ENCODE assay signal across 8 cellular contexts in the genomic region with DNA sequence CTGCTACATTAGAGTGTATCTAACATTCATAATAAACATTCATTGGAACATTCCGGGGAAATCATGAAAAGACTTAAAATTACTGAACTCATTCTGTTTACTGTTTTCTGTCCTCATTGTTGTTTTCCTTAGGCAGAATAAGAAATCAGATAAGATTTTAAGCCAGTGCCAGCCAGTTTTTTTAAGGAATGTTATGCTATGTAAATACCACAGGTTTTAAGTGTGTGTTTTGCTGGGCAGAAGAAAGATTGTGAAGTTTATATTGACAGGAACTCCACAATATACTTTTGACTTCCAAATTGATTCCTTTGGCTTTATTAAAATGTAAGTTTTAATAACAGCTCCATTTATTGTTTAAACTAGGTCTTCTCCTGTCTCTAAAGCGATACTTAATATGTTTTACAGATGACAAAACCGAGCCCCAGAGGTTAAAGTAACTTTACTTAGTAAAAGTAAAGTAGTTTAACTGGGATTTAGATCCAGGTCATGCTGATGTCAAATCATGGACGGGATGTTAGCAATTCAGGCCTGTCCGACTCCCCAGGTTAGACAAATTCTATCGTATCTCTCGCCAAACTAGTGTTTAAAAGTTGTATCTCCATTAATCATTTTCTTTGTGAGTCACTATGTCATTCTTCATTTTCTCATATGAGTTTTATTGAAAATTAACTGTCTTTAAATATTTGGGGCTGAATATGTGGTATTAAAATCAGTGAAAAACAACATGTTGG. TPM values are rescaled to one million over a fixed set of nuclear protein-coding genes. Genes with fewer than 3 reads are reported as not detected.
DNase-seq lines count a peak whose midpoint lies in the region; ATAC-seq and TF ChIP-seq lines count a peak whose summit lies in the region.

No MANE protein-coding gene starts in this region.

- no peak for TF ChIP-seq CTCF in RWPE1 (conservative IDR thresholded peaks at IDR 0.05; ENCODE audit: low read depth)

- ATAC-seq in stimulated activated effector memory CD8-positive, alpha-beta T cell treated with anti-CD3 and anti-CD28 coated beads, Interleukin-12 subunit alpha, Interleukin-12 subunit beta, amount 100 ng/mL, for 72 hours, result no peak

- DNase-seq in HT-29 (ENCODE audit: low spot score) (peak; percentile 31), GM19238 (ENCODE audit: insufficient read length, low spot score) (no peak), RWPE1 (ENCODE audit: low spot score) (no peak), D341Med (ENCODE audit: low spot score) (no peak)
- DNase-seq in activated CD8-positive, alpha-beta memory T cell treated with anti-CD3 and anti-CD28 coated beads, Interleukin-2, amount 50 U/mL, for 48 hours, result peak; percentile 22
- DNase-seq in stimulated activated effector memory CD8-positive, alpha-beta T cell treated with anti-CD3 and anti-CD28 coated beads, Interleukin-12 subunit alpha, Interleukin-12 subunit beta, amount 100 ng/mL, for 72 hours (ENCODE audit: low spot score in 2 of 2), result no peak
- no peak for DNase-seq in effector CD8-positive, alpha-beta T cell (lab: John Stamatoyannopoulos, UW)

- H3K36me3 Mint-ChIP-seq in stimulated activated effector memory CD8-positive, alpha-beta T cell treated with anti-CD3 and anti-CD28 coated beads, Interleukin-12 subunit alpha, Interleukin-12 subunit beta, amount 100 ng/mL, for 72 hours, result peaks cover 18% of the 10 kb centered on the region

- CTCF ChIA-PET in RWPE1 (lab: Yijun Ruan, JAX), result no interaction called here

- peak overlapping the region; percentile 97 for H3K27ac Mint-ChIP-seq in stimulated activated effector memory CD8-positive, alpha-beta T cell treated with anti-CD3 and anti-CD28 coated beads, Interleukin-12 subunit alpha, Interleukin-12 subunit beta, amount 100 ng/mL, for 72 hours

- POLR2A ChIA-PET in RWPE1 (lab: Yijun Ruan, JAX; ENCODE audit: low non-redundant PET), result no interaction called here

- H3K9me3 Mint-ChIP-seq in stimulated activated effector memory CD8-positive, alpha-beta T cell treated with anti-CD3 and anti-CD28 coated beads, Interleukin-12 subunit alpha, Interleukin-12 subunit beta, amount 100 ng/mL, for 72 hours, result no peaks in the 10 kb centered on the region

- peaks cover 22% of the 10 kb centered on the region for H3K4me1 Mint-ChIP-seq in stimulated activated effector memory CD8-positive, alpha-beta T cell treated with anti-CD3 and anti-CD28 coated beads, Interleukin-12 subunit alpha, Interleukin-12 subunit beta, amount 100 ng/mL, for 72 hours

- peak overlapping the region; percentile 100 for H3K4me3 Mint-ChIP-seq in stimulated activated effector memory CD8-positive, alpha-beta T cell treated with anti-CD3 and anti-CD28 coated beads, Interleukin-12 subunit alpha, Interleukin-12 subunit beta, amount 100 ng/mL, for 72 hours

- peak overlapping the region; percentile 96 for H3K4me3 ChIP-seq in iPS-11a (ENCODE audit: low read depth, low read length)

- H3K27ac ChIP-seq in RWPE1, result no peak overlapping the region

RNA-seq across cellular contexts. Expression of a gene that starts 1.8 kb away (rescaled TPM):
- 15.7 and 18.9 TPM in 2 replicates for total RNA-seq in HT-29 (2014; rRNA removed; shearing (Covaris generic))

RNA-seq across cellular contexts. Expression of a gene that starts 6.0 kb away (rescaled TPM):
- not detected in 2 replicates for total RNA-seq in HT-29 (2014; rRNA removed; shearing (Covaris generic))

Comparison
In these comparisons a context has a peak if more than half of its experiments do, and no peak if none do; other contexts are left out.
1. DNase-seq: peak in HT-29 (single experiment) and activated CD8-positive, alpha-beta memory T cell treated with anti-CD3 and anti-CD28 coated beads, Interleukin-2, amount 50 U/mL, for 48 hours (single experiment); none in stimulated activated effector memory CD8-positive, alpha-beta T cell treated with anti-CD3 and anti-CD28 coated beads, Interleukin-12 subunit alpha, Interleukin-12 subunit beta, amount 100 ng/mL, for 72 hours (0 of 2), GM19238 (single experiment), effector CD8-positive, alpha-beta T cell (single experiment), RWPE1 (single experiment) and D341Med (single experiment).